ENCODE assay signal across 6 cellular contexts in genomic region chr11:66543263-66544107, GRCh38. TPM values are rescaled to one million over a fixed set of nuclear protein-coding genes. Genes with fewer than 3 reads are reported as not detected.
DNase-seq lines count a peak whose midpoint lies in the region; TF ChIP-seq lines count a peak whose summit lies in the region.

No MANE protein-coding gene starts in this region.

- H3K27me3 Mint-ChIP-seq in nephron progenitor cell (ENCODE audit: low read depth, poor library complexity), result peaks cover 3% of the 10 kb centered on the region

- peaks cover 11% of the 10 kb centered on the region for H3K36me3 Mint-ChIP-seq in nephron progenitor cell (ENCODE audit: low read depth)

- H3K9me3 Mint-ChIP-seq in nephron progenitor cell, result no peaks in the 10 kb centered on the region

- peaks cover 71% of the 10 kb centered on the region for H3K4me1 Mint-ChIP-seq in nephron progenitor cell

- peak overlapping the region; percentile 31 for H3K27ac ChIP-seq in AG04450 (ENCODE audit: low read depth, low read length)

- H3K4me3 Mint-ChIP-seq in nephron progenitor cell, result peak overlapping the region; percentile 68

- peak overlapping the region; percentile 61 for H3K27ac Mint-ChIP-seq in nephron progenitor cell

- in situ Hi-C loops in astrocyte of the cerebellum (cut with HindIII; ENCODE audit: low sequenced_read_pairs), result no loop called here

- H3K27me3 ChIP-seq in AG04450 (ENCODE audit: control insufficient read depth, insufficient read depth, low read length), result peaks cover 10% of the 10 kb centered on the region

- H3K4me3 ChIP-seq in AG04450 (ENCODE audit: low read depth, low read length) (peak overlapping the region; percentile 17), astrocyte of the cerebellum (ENCODE audit: low read depth, low read length) (no peak overlapping the region)

- POLR2A ChIA-PET in AG04450 (lab: Yijun Ruan, JAX), result no interaction called here

- CTCF ChIA-PET in AG04450 (lab: Charles Lee), result interaction anchor here (0.6 to 1.5 kb wide), 2 partner anchors 135 to 158 kb away, joined by 3 read pairs; no protein-coding TSS in a partner anchor

- no peaks in the 10 kb centered on the region; the same call in 1 of the 2 replicates for H3K9me3 ChIP-seq in AG04450 (ENCODE audit: control insufficient read depth, insufficient read depth, low read length)

- DNase-seq in AG04450 (ENCODE audit: low read depth, low spot score), result no peak
- peak; percentile 36 for DNase-seq in NCI-H2227 treated with DMSO at 0.1 percent for 48 hours (lab: John Stamatoyannopoulos, UW)
- DNase-seq in astrocyte of the cerebellum (ENCODE audit: low read depth), result no peak
- DNase-seq in nephron progenitor cell, result peak; percentile 70
- DNase-seq in COR-L47 (lab: John Stamatoyannopoulos, UW), result no peak
- no peak for DNase-seq in HuH-7.5 (ENCODE audit: low spot score)

- TF ChIP-seq CTCF in AG04450 (IDR thresholded peaks at IDR 0.05; ENCODE audit: low read depth, low read length) (peak; percentile 73), astrocyte of the cerebellum (IDR thresholded peaks at IDR 0.05; ENCODE audit: low read depth, low read length, missing control alignments) (peak; percentile 56), nephron progenitor cell (IDR thresholded peaks at IDR 0.05) (peak; percentile 36)

RNA-seq across cellular contexts. Expression of gene ZDHHC24, which starts 2.4 kb away (rescaled TPM):
- polyA plus RNA-seq in AG04450 (2011; rRNA removed), result 6.2 and 6.8 TPM in 2 replicates
- polyA minus RNA-seq in AG04450 (2011; rRNA and poly(A)+ RNA removed), result 2.6 and 3.1 TPM in 2 replicates

RNA-seq across cellular contexts. Expression of gene ACTN3, which starts 3.2 kb away (rescaled TPM):
- polyA plus RNA-seq in AG04450 (2011; rRNA removed), result 0.11 TPM in 2 replicates
- 0.09 and 0.46 TPM in 2 replicates for polyA minus RNA-seq in AG04450 (2011; rRNA and poly(A)+ RNA removed)

RNA-seq across cellular contexts. Expression of gene CTSF, which starts 24.9 kb away (rescaled TPM):
- 24.3 and 28.1 TPM in 2 replicates for polyA plus RNA-seq in AG04450 (2011; rRNA removed)
- polyA minus RNA-seq in AG04450 (2011; rRNA and poly(A)+ RNA removed), result 8.9 and 9.9 TPM in 2 replicates

RNA-seq across cellular contexts. Expression of gene BBS1, which starts 33.0 kb away (rescaled TPM):
- polyA plus RNA-seq in AG04450 (2011; rRNA removed), result 17.7 and 21.1 TPM in 2 replicates
- polyA minus RNA-seq in AG04450 (2011; rRNA and poly(A)+ RNA removed), result 23.9 and 31.4 TPM in 2 replicates

RNA-seq across cellular contexts. Expression of gene CCDC87, which starts 49.4 kb away (rescaled TPM):
- polyA plus RNA-seq in AG04450 (2011; rRNA removed), result 0.11 and 0.19 TPM in 2 replicates
- polyA minus RNA-seq in AG04450 (2011; rRNA and poly(A)+ RNA removed), result 0.23 TPM in 1 of 2 replicates, not detected in the other

Comparison
In these comparisons a context has a peak if more than half of its experiments do, and no peak if none do; other contexts are left out.
1. DNase-seq: peak in NCI-H2227 treated with DMSO at 0.1 percent for 48 hours (single experiment) and nephron progenitor cell (single experiment); none in AG04450 (single experiment), astrocyte of the cerebellum (single experiment), COR-L47 (single experiment) and HuH-7.5 (single experiment).
2. Peak in every context shown above with its lines, with median percentiles within 50 percentile points of each other: CTCF ChIP-seq.